16 cellular contexts compared by ENCODE assay signal in genomic region chrX:135977611-135978010, GRCh38. TPM values are rescaled to one million over a fixed set of nuclear protein-coding genes. Genes with fewer than 3 reads are reported as not detected.
A peak's percentile ranks its signal among the peaks of the same experiment; 100 is the strongest.
DNase-seq lines count a peak whose midpoint lies in the region; ATAC-seq and TF ChIP-seq lines count a peak whose summit lies in the region.
"Had no signal": no experiment of that assay in that cellular context is flagged by ENCODE, and none has a peak within 500 bp of the region (broad histone marks: within the 10 kb centered on the region; RNA-seq: fewer than 3 reads in every experiment).

No MANE protein-coding gene starts in this region.

- H3K27ac ChIP-seq in foreskin keratinocyte = no peak overlapping the region
- H3K27ac ChIP-seq: sigmoid colon, upper lobe of right lung had no signal

- no peaks in the 10 kb centered on the region for H3K36me3 ChIP-seq in BJ (ENCODE audit: control insufficient read depth, insufficient read depth, low read length)
- H3K36me3 ChIP-seq: sigmoid colon, upper lobe of right lung had no signal

- H3K27ac Mint-ChIP-seq in HFFc6 = peak overlapping the region; percentile 34
- peak overlapping the region; percentile 34 for H3K27ac Mint-ChIP-seq in activated T-helper 1 cell treated with anti-CD3 and anti-CD28 coated beads, Interleukin-12 subunit alpha, Interleukin-12 subunit beta, Interleukin-2, Interleukin-4 antibody, amounts not matched to agents 30 ng/mL and 10 ng/mL and 1 ng/mL, durations not matched to agents 14 hours and 24 hours and 36 hours
- H3K27ac Mint-ChIP-seq: activated CD4-positive, alpha-beta T cell treated with anti-CD3 and anti-CD28 coated beads for 36 hours; stimulated activated memory B cell treated with anti-CD40 and anti-IgM and Interleukin-4, amounts not matched to agents 10 μg/mL and 1 μg/mL and 100 μg/mL, for 72 hours had no signal

- POLR2A ChIA-PET in BJ (lab: Charles Lee) = interaction anchor here (0.6 to 0.7 kb wide), 2 partner anchors 294 to 994 kb away, joined by 3 to 7 read pairs; no protein-coding TSS in a partner anchor

- peak; percentile 46 for DNase-seq in BJ (ENCODE audit: low read depth)
- peak; percentile 65 for DNase-seq in HFFc6
- DNase-seq in activated T-helper 1 cell treated with anti-CD3 and anti-CD28 coated beads, Interleukin-12 subunit alpha, Interleukin-12 subunit beta, Interleukin-2, Interleukin-4 antibody, amounts not matched to agents 30 ng/mL and 10 ng/mL and 1 ng/mL, durations not matched to agents 14 hours and 24 hours and 36 hours (ENCODE audit: low spot score) = no peak
- DNase-seq in foreskin keratinocyte = peak in 1 of 2 donors; percentile 34
- no peak for DNase-seq in NCI-H82 (lab: John Stamatoyannopoulos, UW)
- DNase-seq in activated CD4-positive, CD25-positive, alpha-beta regulatory T cell (lab: John Stamatoyannopoulos, UW) = no peak
- DNase-seq in NCI-H82 treated with DMSO at 0.1 percent for 48 hours (lab: John Stamatoyannopoulos, UW; ENCODE audit: unreplicated experiment) = no peak
- DNase-seq: activated CD4-positive, alpha-beta T cell treated with anti-CD3 and anti-CD28 coated beads for 36 hours; activated T-cell treated with anti-CD3 and anti-CD28 coated beads, Interleukin-2, amount 50 U/mL, for 4 hours; amniotic stem cell; NCI-H2029; sigmoid colon; T-helper 9 cell; upper lobe of right lung had no signal

- no peaks in the 10 kb centered on the region for H3K9me3 Mint-ChIP-seq in HFFc6
- no peaks in the 10 kb centered on the region for H3K9me3 Mint-ChIP-seq in activated T-helper 1 cell treated with anti-CD3 and anti-CD28 coated beads, Interleukin-12 subunit alpha, Interleukin-12 subunit beta, Interleukin-2, Interleukin-4 antibody, amounts not matched to agents 30 ng/mL and 10 ng/mL and 1 ng/mL, durations not matched to agents 14 hours and 24 hours and 36 hours
- H3K9me3 Mint-ChIP-seq: activated T-cell treated with anti-CD3 and anti-CD28 coated beads, Interleukin-2, amount 50 U/mL, for 4 hours; stimulated activated memory B cell treated with anti-CD40 and anti-IgM and Interleukin-4, amounts not matched to agents 10 μg/mL and 1 μg/mL and 100 μg/mL, for 72 hours had no signal

- no peaks in the 10 kb centered on the region for H3K4me1 ChIP-seq in foreskin keratinocyte

- peak; percentile 43 for ATAC-seq in foreskin keratinocyte
- ATAC-seq: activated CD4-positive, alpha-beta T cell treated with anti-CD3 and anti-CD28 coated beads for 36 hours; activated T-cell treated with anti-CD3 and anti-CD28 coated beads, Interleukin-2, amount 50 U/mL, for 4 hours; Right ventricle myocardium inferior; stimulated activated memory B cell treated with anti-CD40 and anti-IgM and Interleukin-4, amounts not matched to agents 10 μg/mL and 1 μg/mL and 100 μg/mL, for 72 hours; upper lobe of right lung had no signal

- H3K4me3 ChIP-seq in BJ (ENCODE audit: low read depth, low read length) = no peak overlapping the region
- H3K4me3 ChIP-seq: sigmoid colon, upper lobe of right lung had no signal

- CTCF ChIA-PET in BJ (lab: Yijun Ruan, JAX) = interaction anchor here (0.6 to 1.0 kb wide), 2 partner anchors 51 to 450 kb away, joined by 3 to 4 read pairs; no protein-coding TSS in a partner anchor

- intact Hi-C loops in activated T-helper 1 cell treated with anti-CD3 and anti-CD28 coated beads, Interleukin-12 subunit alpha, Interleukin-12 subunit beta, Interleukin-2, Interleukin-4 antibody, amounts not matched to agents 30 ng/mL and 10 ng/mL and 1 ng/mL, durations not matched to agents 14 hours and 24 hours and 36 hours (cut with micrococcal nuclease) = no loop called here

- H3K27me3 Mint-ChIP-seq in HFFc6 (ENCODE audit: insufficient read depth) = peaks cover 2% of the 10 kb centered on the region
- peaks cover 2% of the 10 kb centered on the region for H3K27me3 Mint-ChIP-seq in activated T-helper 1 cell treated with anti-CD3 and anti-CD28 coated beads, Interleukin-12 subunit alpha, Interleukin-12 subunit beta, Interleukin-2, Interleukin-4 antibody, amounts not matched to agents 30 ng/mL and 10 ng/mL and 1 ng/mL, durations not matched to agents 14 hours and 24 hours and 36 hours (ENCODE audit: insufficient read depth)
- H3K27me3 Mint-ChIP-seq: activated CD4-positive, alpha-beta T cell treated with anti-CD3 and anti-CD28 coated beads for 36 hours; stimulated activated memory B cell treated with anti-CD40 and anti-IgM and Interleukin-4, amounts not matched to agents 10 μg/mL and 1 μg/mL and 100 μg/mL, for 72 hours had no signal

- peak overlapping the region; percentile 77 for H3K4me3 Mint-ChIP-seq in HFFc6
- H3K4me3 Mint-ChIP-seq in activated T-helper 1 cell treated with anti-CD3 and anti-CD28 coated beads, Interleukin-12 subunit alpha, Interleukin-12 subunit beta, Interleukin-2, Interleukin-4 antibody, amounts not matched to agents 30 ng/mL and 10 ng/mL and 1 ng/mL, durations not matched to agents 14 hours and 24 hours and 36 hours = no peak overlapping the region
- H3K4me3 Mint-ChIP-seq: activated CD4-positive, alpha-beta T cell treated with anti-CD3 and anti-CD28 coated beads for 36 hours; activated T-cell treated with anti-CD3 and anti-CD28 coated beads, Interleukin-2, amount 50 U/mL, for 4 hours; stimulated activated memory B cell treated with anti-CD40 and anti-IgM and Interleukin-4, amounts not matched to agents 10 μg/mL and 1 μg/mL and 100 μg/mL, for 72 hours had no signal

- no peak for TF ChIP-seq CTCF in BJ (IDR thresholded peaks at IDR 0.05; ENCODE audit: insufficient read depth, low read depth, low read length)
- no peak for TF ChIP-seq CTCF in HFFc6 (IDR thresholded peaks at IDR 0.05)
- no peak for TF ChIP-seq CTCF in foreskin keratinocyte (conservative IDR thresholded peaks at IDR 0.05)

- no peaks in the 10 kb centered on the region for H3K36me3 Mint-ChIP-seq in HFFc6 (ENCODE audit: low read depth)
- no peaks in the 10 kb centered on the region for H3K36me3 Mint-ChIP-seq in activated T-helper 1 cell treated with anti-CD3 and anti-CD28 coated beads, Interleukin-12 subunit alpha, Interleukin-12 subunit beta, Interleukin-2, Interleukin-4 antibody, amounts not matched to agents 30 ng/mL and 10 ng/mL and 1 ng/mL, durations not matched to agents 14 hours and 24 hours and 36 hours (ENCODE audit: low read depth)
- H3K36me3 Mint-ChIP-seq: stimulated activated memory B cell treated with anti-CD40 and anti-IgM and Interleukin-4, amounts not matched to agents 10 μg/mL and 1 μg/mL and 100 μg/mL, for 72 hours had no signal

- no peaks in the 10 kb centered on the region for H3K27me3 ChIP-seq in BJ (ENCODE audit: control insufficient read depth, insufficient read depth, low read length)
- no peaks in the 10 kb centered on the region for H3K27me3 ChIP-seq in foreskin keratinocyte
- H3K27me3 ChIP-seq: sigmoid colon, upper lobe of right lung had no signal

- peaks cover 44% of the 10 kb centered on the region for H3K4me1 Mint-ChIP-seq in HFFc6 (ENCODE audit: low read depth)
- H3K4me1 Mint-ChIP-seq in activated T-helper 1 cell treated with anti-CD3 and anti-CD28 coated beads, Interleukin-12 subunit alpha, Interleukin-12 subunit beta, Interleukin-2, Interleukin-4 antibody, amounts not matched to agents 30 ng/mL and 10 ng/mL and 1 ng/mL, durations not matched to agents 14 hours and 24 hours and 36 hours (ENCODE audit: low read depth) = peaks cover 31% of the 10 kb centered on the region

RNA-seq across cellular contexts. Expression of gene MMGT1, which starts 3.8 kb away (rescaled TPM):
- polyA plus RNA-seq in BJ (2011; rRNA removed) = 9.8 and 21.1 TPM in 2 replicates
- 11.2 and 13.2 TPM in 2 replicates for polyA minus RNA-seq in BJ (2011; rRNA and poly(A)+ RNA removed)
- total RNA-seq in HFFc6 (2021; fragmentation: NEBNext Ultra II Directional; extraction: Animal tissue kit (Norgen Biotek cat#: 25700)) = 10 to 100 TPM; 28.5 to 34.4 (median 31.5) TPM
- total RNA-seq in activated T-helper 1 cell treated with anti-CD3 and anti-CD28 coated beads, Interleukin-12 subunit alpha, Interleukin-12 subunit beta, Interleukin-2, Interleukin-4 antibody, amounts not matched to agents 30 ng/mL and 10 ng/mL and 1 ng/mL, durations not matched to agents 14 hours and 24 hours and 36 hours = 25.2 and 26.4 TPM in 2 replicates
- total RNA-seq in foreskin keratinocyte = 23.5 and 23.8 TPM in 2 replicates
- 9.9 and 11.7 TPM in 2 replicates for polyA plus RNA-seq in foreskin keratinocyte

RNA-seq across cellular contexts. Expression of gene SLC9A6, which starts 7.6 kb away (rescaled TPM):
- 6.3 and 12.0 TPM in 2 replicates for polyA plus RNA-seq in BJ (2011; rRNA removed)
- 10.2 and 11.2 TPM in 2 replicates for polyA minus RNA-seq in BJ (2011; rRNA and poly(A)+ RNA removed)
- 10 to 100 TPM; 16.0 to 22.7 (median 18.6) TPM for total RNA-seq in HFFc6 (2021; fragmentation: NEBNext Ultra II Directional; extraction: Animal tissue kit (Norgen Biotek cat#: 25700))
- total RNA-seq in activated T-helper 1 cell treated with anti-CD3 and anti-CD28 coated beads, Interleukin-12 subunit alpha, Interleukin-12 subunit beta, Interleukin-2, Interleukin-4 antibody, amounts not matched to agents 30 ng/mL and 10 ng/mL and 1 ng/mL, durations not matched to agents 14 hours and 24 hours and 36 hours = 12.7 and 13.4 TPM in 2 replicates
- total RNA-seq in foreskin keratinocyte = 15.3 and 17.0 TPM in 2 replicates
- polyA plus RNA-seq in foreskin keratinocyte = 5.6 and 7.1 TPM in 2 replicates

Comparison
In these comparisons a context has a peak if more than half of its experiments do, and no peak if none do; other contexts are left out.
1. DNase-seq: peak in BJ (single experiment) and HFFc6 (single experiment); none in activated T-helper 1 cell treated with anti-CD3 and anti-CD28 coated beads, Interleukin-12 subunit alpha, Interleukin-12 subunit beta, Interleukin-2, Interleukin-4 antibody, amounts not matched to agents 30 ng/mL and 10 ng/mL and 1 ng/mL, durations not matched to agents 14 hours and 24 hours and 36 hours (single experiment), NCI-H82 (single experiment), activated CD4-positive, CD25-positive, alpha-beta regulatory T cell (0 of 4) and NCI-H82 treated with DMSO at 0.1 percent for 48 hours (single experiment).